Comparison of ENCODE assay signal across 21 cellular contexts in genomic region chr3:49493901-49494300, GRCh38. TPM values are rescaled to one million over a fixed set of nuclear protein-coding genes. Genes with fewer than 3 reads are reported as not detected.
DNase-seq lines count a peak whose midpoint lies in the region; ATAC-seq, FAIRE-seq and TF ChIP-seq lines count a peak whose summit lies in the region.
"Had no signal": no experiment of that assay in that cellular context is flagged by ENCODE, and none has a peak within 500 bp of the region (broad histone marks: within the 10 kb centered on the region; RNA-seq: fewer than 3 reads in every experiment).

No MANE protein-coding gene starts in this region.

- FAIRE-seq in K562 (lab: Jason Lieb, UNC) = no peak

- TF ChIP-seq POLR2A in K562 (conservative IDR thresholded peaks at IDR 0.05) = no peak

- CTCF ChIA-PET in K562 (lab: Yijun Ruan, JAX; ENCODE audit: low intra/inter-chr PET ratio) = no interaction called here
- CTCF ChIA-PET in T-cell (lab: Charles Lee) = no interaction called here

- no peaks in the 10 kb centered on the region for H3K27me3 ChIP-seq in K562 (ENCODE audit: control insufficient read depth in 2 of 2, insufficient read depth in 2 of 2, low read length in 2 of 2)
- H3K27me3 ChIP-seq: brain microvascular endothelial cell, esophagus squamous epithelium, heart left ventricle had no signal

- peaks cover 7% of the 10 kb centered on the region; the same call in 1 of the 3 replicates for H3K36me3 ChIP-seq in K562 (ENCODE audit: control insufficient read depth, insufficient read depth, low read length)
- H3K36me3 ChIP-seq: brain microvascular endothelial cell had no signal

- H3K4me2 ChIP-seq in K562 (ENCODE audit: insufficient read depth, low read length) = no peak overlapping the region

- intact Hi-C loops in K562 (cut with micrococcal nuclease) = no loop called here

- TF ChIP-seq EP300 in K562 (IDR thresholded peaks at IDR 0.05; ENCODE audit: low read length) = no peak

- ATAC-seq in K562 (no peak), T-cell (replicated peaks in 1 of 4) (no peak), HG02571 (IDR thresholded peaks at IDR 0.05; ENCODE audit: unreplicated experiment) (no peak)
- ATAC-seq: heart left ventricle, sciatic nerve had no signal

- peaks cover 4% of the 10 kb centered on the region for H3K9me1 ChIP-seq in K562 (ENCODE audit: control insufficient read depth, insufficient read depth, low read length)

- H4K20me1 ChIP-seq in K562 (replicated peaks; ENCODE audit: control insufficient read depth, insufficient read depth, low read length) = no peaks in the 10 kb centered on the region

- DNase-seq in HFFc6 (no peak), K562 (ENCODE audit: extremely low read depth in 1 of 4, low spot score in 3 of 4) (no peak), nephron progenitor cell (no peak), superior temporal gyrus (ENCODE audit: extremely low spot score) (peak; percentile 25), T-cell (no peak), NCI-H524 treated with DMSO at 0.1 percent for 48 hours (lab: John Stamatoyannopoulos, UW) (no peak)
- DNase-seq: activated CD4-positive, alpha-beta T cell treated with anti-CD3 and anti-CD28 coated beads for 1 hour; activated gamma-delta T cell treated with Interleukin-2 at 50 U/mL for 16 hours; brain microvascular endothelial cell; DMS 273 treated with DMSO at 0.1 percent for 48 hours; esophagus squamous epithelium; H7; heart left ventricle; mesenchymal stem cell; NCI-H1436; NCI-H2171 treated with DMSO at 0.1 percent for 48 hours; NCI-H774; stimulated activated CD4-positive, alpha-beta T cell treated with anti-CD3 and anti-CD28 coated beads, Interleukin-4, amount 100 ng/mL, for 1 hour; substantia nigra had no signal

- H3K27ac Mint-ChIP-seq in HFFc6 (peak overlapping the region; percentile 55), nephron progenitor cell (peak overlapping the region; percentile 64), T-cell (no peak overlapping the region)

- in situ Hi-C loops in K562 (cut with MboI) = no loop called here

- H3K36me3 Mint-ChIP-seq in HFFc6 (ENCODE audit: low read depth) (no peaks in the 10 kb centered on the region), nephron progenitor cell (ENCODE audit: low read depth) (peaks cover 9% of the 10 kb centered on the region), T-cell (peaks cover 18% of the 10 kb centered on the region)

- no peak for TF ChIP-seq CTCF in HFFc6 (IDR thresholded peaks at IDR 0.05)
- no peak for TF ChIP-seq CTCF in K562 (IDR thresholded peaks at IDR 0.05 in 2 of 3, conservative IDR thresholded peaks at IDR 0.05 in 1 of 3; ENCODE audit: insufficient read depth in 2 of 3, low read depth in 1 of 3, low read length in 3 of 3)
- TF ChIP-seq CTCF in nephron progenitor cell (IDR thresholded peaks at IDR 0.05) = no peak

- BruUV-seq in K562 (replicated peaks; lab: Mats Ljungman, UMichigan) = TSS peak; percentile 28

- no peak overlapping the region for H3K27ac ChIP-seq in K562 (ENCODE audit: extremely low read depth, low read depth, low read length)
- H3K27ac ChIP-seq: brain microvascular endothelial cell, esophagus squamous epithelium, heart left ventricle had no signal

- H3K4me3 Mint-ChIP-seq in HFFc6 = no peak overlapping the region
- no peak overlapping the region for H3K4me3 Mint-ChIP-seq in nephron progenitor cell
- no peak overlapping the region for H3K4me3 Mint-ChIP-seq in T-cell

- H3K27me3 Mint-ChIP-seq in HFFc6 (ENCODE audit: insufficient read depth) = peaks cover 2% of the 10 kb centered on the region; the same call in 1 of the 2 replicates
- no peaks in the 10 kb centered on the region for H3K27me3 Mint-ChIP-seq in nephron progenitor cell (ENCODE audit: low read depth, poor library complexity)
- H3K27me3 Mint-ChIP-seq in T-cell = no peaks in the 10 kb centered on the region

- H2AFZ ChIP-seq in K562 (ENCODE audit: low read depth, low read length) = no peak overlapping the region

- H3K79me2 ChIP-seq in K562 (ENCODE audit: control insufficient read depth, insufficient read depth, low read length) = peaks cover 10% of the 10 kb centered on the region; the same call in 2 of the 3 replicates

- H3K4me1 ChIP-seq in K562 (replicated peaks in 1 of 2; ENCODE audit: control insufficient read depth in 2 of 2, insufficient read depth in 2 of 2, low read length in 2 of 2) = peaks cover 0 to 2% of the 10 kb centered on the region in 2 experiments; a peak in 3 of 5 replicates

- WGBS in K562 (ENCODE audit: insufficient coverage, low coverage, missing lambda C conversion rate) = 100% methylated on average over 2 of the region's 2 CpGs

- H3K9me3 Mint-ChIP-seq in HFFc6 = no peaks in the 10 kb centered on the region
- no peaks in the 10 kb centered on the region for H3K9me3 Mint-ChIP-seq in nephron progenitor cell
- no peaks in the 10 kb centered on the region for H3K9me3 Mint-ChIP-seq in T-cell

- no peak for TF ChIP-seq RAD21 in K562 (CRISPR knock-in tag; conservative IDR thresholded peaks at IDR 0.05 in 1 of 2, IDR thresholded peaks at IDR 0.05 in 1 of 2)

- H3K9ac ChIP-seq in K562 (ENCODE audit: insufficient read depth in 1 of 2, low read depth in 2 of 2, low read length in 2 of 2) = no peak overlapping the region

- H3K4me1 Mint-ChIP-seq in HFFc6 (ENCODE audit: low read depth) (peaks cover 7% of the 10 kb centered on the region), nephron progenitor cell (peaks cover 21% of the 10 kb centered on the region), T-cell (peaks cover 9 to 14% (median 11%) of the 10 kb centered on the region in 3 donors)

- no peak overlapping the region for H3K4me3 ChIP-seq in K562
- H3K4me3 ChIP-seq: esophagus squamous epithelium, heart left ventricle had no signal

- no peaks in the 10 kb centered on the region for H3K9me3 ChIP-seq in K562 (replicated peaks; ENCODE audit: control insufficient read depth, insufficient read depth, low read depth, low read length)
- H3K9me3 ChIP-seq: esophagus squamous epithelium, heart left ventricle had no signal

- POLR2A ChIA-PET in K562 (lab: Yijun Ruan, JAX) = no interaction called here
- POLR2A ChIA-PET in T-cell (lab: Charles Lee) = interaction anchor here in 1 of 2 donors (0.6 kb wide), 1 partner anchor 14 kb away, joined by 9 read pairs; no protein-coding TSS in a partner anchor

TF ChIP-seq in K562, 482 proteins besides CTCF, POLR2A, EP300 and RAD21:
- no peak for TF ChIP-seq KHSRP (IDR thresholded peaks at IDR 0.05)
- no peak for TF ChIP-seq ZFP30 (CRISPR knock-in tag; IDR thresholded peaks at IDR 0.05; ENCODE audit: borderline replicate concordance)
- no peak for TF ChIP-seq MCM5 (IDR thresholded peaks at IDR 0.05; ENCODE audit: low read depth)
- no peak for TF ChIP-seq ZNF174 (CRISPR knock-in tag; IDR thresholded peaks at IDR 0.05)

RNA-seq across cellular contexts. Expression of gene DAG1, which starts 23.8 kb away (rescaled TPM):
- 100 to 1,000 TPM; 101 to 121 (median 106) TPM for total RNA-seq in HFFc6 (2021; fragmentation: NEBNext Ultra II Directional; extraction: Animal tissue kit (Norgen Biotek cat#: 25700))
- 26.7 and 35.3 TPM in 2 replicates for total RNA-seq in K562 (2011; cell fraction: chromatin; rRNA removed; ENCODE audit: low replicate concordance)
- 23.9 and 25.5 TPM in 2 replicates for total RNA-seq in K562 (2011; cell fraction: nucleolus; rRNA removed)
- total RNA-seq in K562 (2011; cell fraction: nucleoplasm; rRNA removed) = 30.5 and 35.5 TPM in 2 replicates
- total RNA-seq in K562 (2014; rRNA removed) = 11.7 and 12.1 TPM in 2 replicates
- 5.3 and 6.1 TPM in 2 replicates for total RNA-seq in K562 (2014; rRNA removed; fragmentation: Illumina TruSeq; extraction: Trizol)
- 8.2 and 9.2 TPM in 2 replicates for total RNA-seq in K562 (2015; rRNA removed; fragmentation: Illumina TruSeq; extraction: Trizol)
- 19.3 and 19.6 TPM in 2 replicates for total RNA-seq in K562 (2021)
- polyA plus RNA-seq in K562 (2011; rRNA removed) = 6.7 and 8.5 TPM in 2 replicates
- 6.4 and 8.5 TPM in 2 replicates for polyA plus RNA-seq in K562 (2011; cell fraction: cytosol; rRNA removed)
- polyA plus RNA-seq in K562 (2011; cell fraction: nucleus; rRNA removed) = 9.0 and 11.1 TPM in 2 replicates
- 8.6 and 9.6 TPM in 2 replicates for polyA plus RNA-seq in K562 (2012)
- polyA plus RNA-seq in K562 (2014; fragmentation: Illumina TruSeq; extraction: Trizol) = 12.5 and 13.7 TPM in 2 replicates
- polyA plus RNA-seq in K562 (2014; fragmentation: Nextera tagmentation; extraction: Ambion mirVana) = under 1 TPM; 0.29 to 0.39 TPM
- polyA plus RNA-seq in K562 (2014; rRNA removed) = 8.4 and 9.5 TPM in 2 replicates
- polyA minus RNA-seq in K562 (2011; rRNA and poly(A)+ RNA removed) = 8.8 and 9.0 TPM in 2 replicates
- 9.3 and 12.0 TPM in 2 replicates for polyA minus RNA-seq in K562 (2011; cell fraction: cytosol; rRNA and poly(A)+ RNA removed)
- polyA minus RNA-seq in K562 (2011; cell fraction: nucleus; rRNA and poly(A)+ RNA removed) = 4.6 and 6.9 TPM in 2 replicates
- 10 to 100 TPM; 16.5 to 19.4 (median 18.1) TPM for total RNA-seq in T-cell

Comparison
In these comparisons a context has a peak if more than half of its experiments do, and no peak if none do; other contexts are left out.
1. H3K27ac Mint-ChIP-seq: peak in HFFc6 (single experiment) and nephron progenitor cell (single experiment); none in T-cell (0 of 2).